20 cellular contexts compared by ENCODE assay signal in genomic region chr20:62995898-62996595, GRCh38. TPM values are rescaled to one million over a fixed set of nuclear protein-coding genes. Genes with fewer than 3 reads are reported as not detected.
"Had no signal": no experiment of that assay in that cellular context is flagged by ENCODE, and none has a peak within 500 bp of the region (broad histone marks: within the 10 kb centered on the region; RNA-seq: fewer than 3 reads in every experiment).

No MANE protein-coding gene starts in this region.

- H3K4me1 ChIP-seq: heart left ventricle, tibial artery had no signal

- H3K4me3 ChIP-seq: heart left ventricle, tibial artery had no signal

- H3K36me3 ChIP-seq: heart left ventricle, neutrophil, tibial artery had no signal

- FAIRE-seq: frontal cortex, urothelium cell line had no signal

- H3K9me3 ChIP-seq: heart left ventricle, neutrophil, tibial artery had no signal

- ATAC-seq: left colon; stimulated activated memory B cell treated with anti-CD40 and anti-IgM and Interleukin-4, amounts not matched to agents 10 μg/mL and 1 μg/mL and 100 μg/mL, for 72 hours had no signal

- DNase-seq: activated CD4-positive, alpha-beta T cell treated with anti-CD3 and anti-CD28 coated beads for 1 hour; activated CD4-positive, alpha-beta T cell treated with anti-CD3 and anti-CD28 coated beads, Interleukin-2, amount 50 U/mL, for 4 hours; activated naive CD4-positive, alpha-beta T cell treated with anti-CD3 and anti-CD28 coated beads for 36 hours; activated T-cell treated with anti-CD3 and anti-CD28 coated beads, Interleukin-2, amount 50 U/mL, for 1 hour; endodermal cell; left colon; naive B cell; T1000; tibial artery had no signal

- H3K27ac ChIP-seq: heart left ventricle, neutrophil, tibial artery had no signal

RNA-seq across cellular contexts. Expression of gene BHLHE23, which starts 10.7 kb away (rescaled TPM):
- total RNA-seq: activated naive CD4-positive, alpha-beta T cell treated with anti-CD3 and anti-CD28 coated beads for 36 hours; activated T-helper 2 cell treated with anti-CD3 and anti-CD28 coated beads, Interferon-gamma antibody, Interleukin-2, Interleukin-4, amounts not matched to agents 10 μg/mL and 5 μg/mL and 100 μg/mL, durations not matched to agents 14 hours and 24 hours and 36 hours; dermis microvascular lymphatic vessel endothelial cell; endodermal cell; epithelial cell of proximal tubule; frontal cortex; heart left ventricle; left colon; lung microvascular endothelial cell; renal cortical epithelial cell had no signal
- polyA plus RNA-seq: adipose tissue, heart left ventricle had no signal
